ENCODE assay signal across 20 cellular contexts in genomic region chr22:42347281-42347824, GRCh38.
DNase-seq lines count a peak whose midpoint lies in the region; ATAC-seq and TF ChIP-seq lines count a peak whose summit lies in the region.
"Had no signal": no experiment of that assay in that cellular context is flagged by ENCODE, and none has a peak within 500 bp of the region (broad histone marks: within the 10 kb centered on the region; RNA-seq: fewer than 3 reads in every experiment).

No MANE protein-coding gene starts in this region.

- H3K36me3 ChIP-seq in GM23338 (ENCODE audit: insufficient read depth) (no peaks in the 10 kb centered on the region), neuronal stem cell (replicated peaks in 1 of 2; ENCODE audit: control insufficient read depth in 2 of 2, insufficient read depth in 2 of 2, low read length in 2 of 2) (no peaks in the 10 kb centered on the region)
- H3K36me3 ChIP-seq: HAP-1, transverse colon had no signal

- H3K9me3 ChIP-seq in neuronal stem cell (replicated peaks in 1 of 2; ENCODE audit: control insufficient read depth in 2 of 2, insufficient read depth in 1 of 2, low read depth in 1 of 2, low read length in 2 of 2) = no peaks in the 10 kb centered on the region
- H3K9me3 ChIP-seq: HAP-1, transverse colon had no signal

- H4K20me1 ChIP-seq in GM23338 (replicated peaks; ENCODE audit: insufficient read depth) = no peaks in the 10 kb centered on the region

- H2BK5ac ChIP-seq in neuronal stem cell (ENCODE audit: low read length) = peak overlapping the region; percentile 29

- peak overlapping the region; percentile 40 for H3K14ac ChIP-seq in neuronal stem cell (ENCODE audit: low read length)

- H2BK120ac ChIP-seq in neuronal stem cell (ENCODE audit: low read depth, low read length) = no peak overlapping the region

- H3K9ac ChIP-seq in neuronal stem cell (ENCODE audit: low read depth, low read length, poor library complexity) = peak overlapping the region; percentile 15

- H2BK12ac ChIP-seq in neuronal stem cell (ENCODE audit: low read length) = peak overlapping the region; percentile 75

- no peak for TF ChIP-seq CTCF in GM23338 (conservative IDR thresholded peaks at IDR 0.05; ENCODE audit: low read depth in 2 of 2)

- H3K9me3 Mint-ChIP-seq in GM23338 = no peaks in the 10 kb centered on the region; the same call in 1 of the 3 replicates

- peaks cover 26% of the 10 kb centered on the region for H3K27me3 Mint-ChIP-seq in GM23338 (ENCODE audit: insufficient read depth, low read depth, poor library complexity)

- peak overlapping the region; percentile 80 for H2BK15ac ChIP-seq in neuronal stem cell (ENCODE audit: low read length)

- H3K4me1 Mint-ChIP-seq in GM23338 = peaks cover 17% of the 10 kb centered on the region

- DNase-seq in GM23338 (ENCODE audit: low spot score) (no peak), NCI-H2171 (lab: John Stamatoyannopoulos, UW) (peak; percentile 90), neuronal stem cell (ENCODE audit: low spot score) (no peak), NCI-H2107 (lab: John Stamatoyannopoulos, UW) (no peak), NCI-H1436 (lab: John Stamatoyannopoulos, UW) (no peak)
- DNase-seq: activated CD4-positive, alpha-beta T cell treated with anti-CD3 and anti-CD28 coated beads for 4 hours; activated CD8-positive, alpha-beta memory T cell treated with anti-CD3 and anti-CD28 coated beads, Interleukin-2, amount 50 U/mL, for 48 hours; AML-193; cerebellar nuclear complex; effector memory CD4-positive, alpha-beta T cell; left ventricle myocardium superior; NCI-H187; NCI-H345; stimulated activated naive CD4-positive, alpha-beta T cell treated with Interleukin-2 at 50 U/mL for 16 hours; transverse colon had no signal

- H3K4me1 ChIP-seq in GM23338 (ENCODE audit: insufficient read depth) = peaks cover 23% of the 10 kb centered on the region
- peaks cover 7 to 26% of the 10 kb centered on the region in 2 donors for H3K4me1 ChIP-seq in neuronal stem cell (ENCODE audit: control insufficient read depth in 2 of 2, insufficient read depth in 1 of 2, low read depth in 1 of 2, low read length in 2 of 2)
- H3K4me1 ChIP-seq: HAP-1 had no signal

- H3K4me2 ChIP-seq in GM23338 = peak overlapping the region; percentile 32; the same call in 1 of the 2 replicates
- H3K4me2 ChIP-seq in neuronal stem cell (ENCODE audit: insufficient read depth, low read length, poor library complexity, severe bottlenecking) = no peak overlapping the region

- H3K4me3 ChIP-seq in GM23338 = no peak overlapping the region
- H3K4me3 ChIP-seq in neuronal stem cell (ENCODE audit: low read length in 2 of 2) = no peak overlapping the region
- H3K4me3 ChIP-seq: HAP-1, transverse colon had no signal

- no peak overlapping the region for H4K91ac ChIP-seq in neuronal stem cell (ENCODE audit: low read depth, low read length, poor library complexity)

- peak overlapping the region; percentile 87 for H3K18ac ChIP-seq in neuronal stem cell (ENCODE audit: low read length)

- no peaks in the 10 kb centered on the region for H3K36me3 Mint-ChIP-seq in GM23338 (ENCODE audit: low read depth)

- peak overlapping the region; percentile 76 for H2AFZ ChIP-seq in GM23338
- peak overlapping the region; percentile 76 for H2AFZ ChIP-seq in neuronal stem cell (ENCODE audit: low read length)

- no peak overlapping the region for H3K27ac Mint-ChIP-seq in GM23338

- H3K27ac ChIP-seq in GM23338 (ENCODE audit: low read depth) = no peak overlapping the region
- peak overlapping the region; percentile 3 for H3K27ac ChIP-seq in cingulate gyrus (ENCODE audit: low read depth, low read length)
- H3K27ac ChIP-seq in neuronal stem cell (replicated peaks; ENCODE audit: low read length) = no peak overlapping the region
- H3K27ac ChIP-seq: transverse colon had no signal

- ATAC-seq in GM23338 = peak; percentile 3; the same call in 1 of the 3 replicates
- no peak for ATAC-seq in GM21737 (IDR thresholded peaks at IDR 0.05; ENCODE audit: unreplicated experiment)
- ATAC-seq: HepG2, left ventricle myocardium superior, sciatic nerve had no signal

- no CpG with 5 or more reads among the region's 27 CpGs for WGBS in neuronal stem cell (ENCODE audit: extremely low coverage in 2 of 2, insufficient read length in 2 of 2, insufficient replicate concordance in 1 of 2), 2 donors

- peak overlapping the region; percentile 58 for H3K23ac ChIP-seq in neuronal stem cell (ENCODE audit: low read depth, low read length, poor library complexity)

- H3K79me2 ChIP-seq in GM23338 (replicated peaks; ENCODE audit: insufficient read depth) = no peaks in the 10 kb centered on the region

- H3K27me3 ChIP-seq in GM23338 (ENCODE audit: insufficient read depth) (peaks cover 11% of the 10 kb centered on the region), neuronal stem cell (ENCODE audit: control insufficient read depth in 3 of 3, insufficient read depth in 3 of 3, low read depth in 1 of 3, low read length in 3 of 3) (peaks cover 0 to 3% (median 0%) of the 10 kb centered on the region in 3 experiments)

- H2AK5ac ChIP-seq in neuronal stem cell (ENCODE audit: low read depth, low read length) = peak overlapping the region; percentile 80

- peak overlapping the region; percentile 45 for H3K4ac ChIP-seq in neuronal stem cell (ENCODE audit: low read length)

- H3F3A ChIP-seq in GM23338 (replicated peaks; ENCODE audit: low read depth) = peaks cover 9% of the 10 kb centered on the region; the same call in 1 of the 2 replicates

- H4K8ac ChIP-seq in neuronal stem cell (ENCODE audit: low read depth, low read length) = peak overlapping the region; percentile 53

- H3K79me1 ChIP-seq in neuronal stem cell (ENCODE audit: low read depth, low read length) = no peaks in the 10 kb centered on the region

- H3K4me3 Mint-ChIP-seq in GM23338 = no peak overlapping the region

- H3K9me2 ChIP-seq in GM23338 (ENCODE audit: insufficient read depth) = no peaks in the 10 kb centered on the region

TF ChIP-seq in GM23338, 12 proteins besides CTCF, POLR2A, EP300 and RAD21:
- no peak for TF ChIP-seq ZNF462 (CRISPR knock-in tag; IDR thresholded peaks at IDR 0.05)
